In genomic region chr16:12225816-12226480, GRCh38 we compare ENCODE assay signal across 19 cellular contexts.
A peak's percentile ranks its signal among the peaks of the same experiment; 100 is the strongest.
DNase-seq lines count a peak whose midpoint lies in the region; ATAC-seq, FAIRE-seq and TF ChIP-seq lines count a peak whose summit lies in the region.
"Had no signal": no experiment of that assay in that cellular context is flagged by ENCODE, and none has a peak within 500 bp of the region (broad histone marks: within the 10 kb centered on the region; RNA-seq: fewer than 3 reads in every experiment).

No MANE protein-coding gene starts in this region.

- TF ChIP-seq EP300 in GM12878 (IDR thresholded peaks at IDR 0.05; ENCODE audit: borderline replicate concordance in 1 of 2, control insufficient read depth in 1 of 2, low read depth in 2 of 2, low read length in 2 of 2) = no peak

- TF ChIP-seq POLR2A in GM12878 (IDR thresholded peaks at IDR 0.05; ENCODE audit: low read depth, low read length) = no peak

- no peak for TF ChIP-seq RAD21 in GM12878 (IDR thresholded peaks at IDR 0.05; ENCODE audit: insufficient read depth, low read depth, low read length)

- BruUV-seq in GM12878 (replicated peaks; lab: Mats Ljungman, UMichigan) = TSS peak; percentile 4

- H3K27ac ChIP-seq in GM12878 (ENCODE audit: control insufficient read depth, insufficient read depth) = no peak overlapping the region
- H3K27ac ChIP-seq: epithelial cell of prostate, Peyer's patch, SJSA1, transverse colon had no signal

- H3K9ac ChIP-seq in GM12878 (ENCODE audit: control insufficient read depth, insufficient read depth, low read length) = no peak overlapping the region

- no peak overlapping the region for H2AFZ ChIP-seq in GM12878 (ENCODE audit: control insufficient read depth, low read depth, low read length)

- 88% methylated on average over 8 of the region's 8 CpGs for WGBS in GM12878 (ENCODE audit: insufficient coverage, insufficient replicate concordance, low lambda C conversion rate, missing lambda C conversion rate)

- H3K4me2 ChIP-seq in GM12878 (ENCODE audit: control insufficient read depth, insufficient read depth) = no peak overlapping the region

- no peaks in the 10 kb centered on the region; a peak in 3 of 4 replicates for H3K36me3 ChIP-seq in GM12878 (ENCODE audit: control insufficient read depth in 2 of 2, insufficient read depth in 2 of 2, low read length in 1 of 2)
- H3K36me3 ChIP-seq: HAP-1, Peyer's patch, SJSA1, transverse colon had no signal

- FAIRE-seq in GM12878 (lab: Jason Lieb, UNC) = no peak

- POLR2A ChIA-PET in GM12878 (lab: Charles Lee) = no interaction called here

- RAD21 ChIA-PET in GM12878 (lab: Charles Lee; ENCODE audit: unreplicated experiment) = no interaction called here

- intact Hi-C loops in GM12878 (cut with micrococcal nuclease; ENCODE audit: unreplicated experiment) = no loop called here

- SMC1A ChIA-PET in GM12878 (lab: Charles Lee; ENCODE audit: uncharacterized antibody, unreplicated experiment) = no interaction called here

- H4K20me1 ChIP-seq in GM12878 (ENCODE audit: control insufficient read depth, insufficient read depth) = no peaks in the 10 kb centered on the region

- in situ Hi-C loops in GM12878 (cut with MboI) = no loop called here

- peak; percentile 82 for DNase-seq in DMS79 treated with DMSO at 0.1 percent for 48 hours (lab: John Stamatoyannopoulos, UW)
- DNase-seq in NCI-H1105 treated with DMSO at 0.1 percent for 48 hours (lab: John Stamatoyannopoulos, UW) = peak; percentile 80
- DNase-seq in GM12878 (ENCODE audit: low read depth, low spot score) = no peak
- DNase-seq in midbrain (lab: John Stamatoyannopoulos, UW) = peak; percentile 16
- no peak for DNase-seq in effector CD4-positive, alpha-beta T cell
- no peak for DNase-seq in T-helper 9 cell
- DNase-seq in activated CD4-positive, alpha-beta T cell treated with anti-CD3 and anti-CD28 coated beads for 48 hours = no peak
- DNase-seq in mesenteric fat pad (ENCODE audit: low spot score) = no peak
- DNase-seq: activated gamma-delta T cell treated with Interleukin-2 at 50 U/mL for 16 hours; CD4-positive, CD25-positive, alpha-beta regulatory T cell; central memory CD4-positive, alpha-beta T cell; left cardiac atrium; NCI-H1417; Peyer's patch; stimulated activated CD4-positive, alpha-beta T cell treated with anti-CD3 and anti-CD28 coated beads, Interleukin-2, amount 100 ng/mL, for 48 hours; transverse colon had no signal

- no peaks in the 10 kb centered on the region for H3K27me3 ChIP-seq in GM12878 (replicated peaks in 1 of 2; ENCODE audit: control insufficient read depth in 2 of 2, insufficient read depth in 2 of 2, low read length in 1 of 2)
- H3K27me3 ChIP-seq: Peyer's patch, SJSA1, transverse colon had no signal

- H3K4me3 ChIP-seq in GM12878 = no peak overlapping the region
- H3K4me3 ChIP-seq: HAP-1, Peyer's patch, SJSA1, transverse colon had no signal

- CTCF ChIA-PET in GM12878 (lab: Yijun Ruan, JAX) = interaction anchor here (0.6 kb wide), 1 partner anchor 181 kb away, joined by 3 read pairs; no protein-coding TSS in a partner anchor

- H3K4me1 ChIP-seq in GM12878 (ENCODE audit: control insufficient read depth, insufficient read depth, low read length) = no peaks in the 10 kb centered on the region; the same call in 1 of the 2 replicates

- no peak for TF ChIP-seq CTCF in GM12878 (IDR thresholded peaks at IDR 0.05 in 2 of 3, conservative IDR thresholded peaks at IDR 0.05 in 1 of 3; ENCODE audit: control insufficient read depth in 2 of 3, extremely low read depth in 1 of 3, insufficient read depth in 1 of 3, low read depth in 3 of 3, low read length in 3 of 3)

- no peak for ATAC-seq in GM12878
- ATAC-seq: left cardiac atrium had no signal

- no peaks in the 10 kb centered on the region for H3K9me3 ChIP-seq in GM12878 (replicated peaks; ENCODE audit: control insufficient read depth, insufficient read depth, low read length)
- H3K9me3 ChIP-seq: HAP-1, Peyer's patch, SJSA1, transverse colon had no signal

- H3K79me2 ChIP-seq in GM12878 (ENCODE audit: control insufficient read depth, insufficient read depth, low read length) = no peaks in the 10 kb centered on the region

TF ChIP-seq in GM12878, 131 proteins besides CTCF, POLR2A, EP300 and RAD21:
- TF ChIP-seq HDAC6 (IDR thresholded peaks at IDR 0.05; ENCODE audit: unreplicated experiment) (no peak), SMC3 (IDR thresholded peaks at IDR 0.05; ENCODE audit: borderline replicate concordance, low read length) (no peak), CBX3 (IDR thresholded peaks at IDR 0.05; ENCODE audit: borderline replicate concordance, low read depth) (no peak), CUX1 (IDR thresholded peaks at IDR 0.05; ENCODE audit: insufficient replicate concordance, low read depth, low read length) (no peak), MEF2B (IDR thresholded peaks at IDR 0.05; ENCODE audit: partially characterized antibody, poor library complexity, severe bottlenecking) (no peak), SMAD5 (IDR thresholded peaks at IDR 0.05; ENCODE audit: low read depth) (no peak), STAT3 (IDR thresholded peaks at IDR 0.05; ENCODE audit: low read depth, low read length) (no peak)
- TF ChIP-seq, protein P1, sequence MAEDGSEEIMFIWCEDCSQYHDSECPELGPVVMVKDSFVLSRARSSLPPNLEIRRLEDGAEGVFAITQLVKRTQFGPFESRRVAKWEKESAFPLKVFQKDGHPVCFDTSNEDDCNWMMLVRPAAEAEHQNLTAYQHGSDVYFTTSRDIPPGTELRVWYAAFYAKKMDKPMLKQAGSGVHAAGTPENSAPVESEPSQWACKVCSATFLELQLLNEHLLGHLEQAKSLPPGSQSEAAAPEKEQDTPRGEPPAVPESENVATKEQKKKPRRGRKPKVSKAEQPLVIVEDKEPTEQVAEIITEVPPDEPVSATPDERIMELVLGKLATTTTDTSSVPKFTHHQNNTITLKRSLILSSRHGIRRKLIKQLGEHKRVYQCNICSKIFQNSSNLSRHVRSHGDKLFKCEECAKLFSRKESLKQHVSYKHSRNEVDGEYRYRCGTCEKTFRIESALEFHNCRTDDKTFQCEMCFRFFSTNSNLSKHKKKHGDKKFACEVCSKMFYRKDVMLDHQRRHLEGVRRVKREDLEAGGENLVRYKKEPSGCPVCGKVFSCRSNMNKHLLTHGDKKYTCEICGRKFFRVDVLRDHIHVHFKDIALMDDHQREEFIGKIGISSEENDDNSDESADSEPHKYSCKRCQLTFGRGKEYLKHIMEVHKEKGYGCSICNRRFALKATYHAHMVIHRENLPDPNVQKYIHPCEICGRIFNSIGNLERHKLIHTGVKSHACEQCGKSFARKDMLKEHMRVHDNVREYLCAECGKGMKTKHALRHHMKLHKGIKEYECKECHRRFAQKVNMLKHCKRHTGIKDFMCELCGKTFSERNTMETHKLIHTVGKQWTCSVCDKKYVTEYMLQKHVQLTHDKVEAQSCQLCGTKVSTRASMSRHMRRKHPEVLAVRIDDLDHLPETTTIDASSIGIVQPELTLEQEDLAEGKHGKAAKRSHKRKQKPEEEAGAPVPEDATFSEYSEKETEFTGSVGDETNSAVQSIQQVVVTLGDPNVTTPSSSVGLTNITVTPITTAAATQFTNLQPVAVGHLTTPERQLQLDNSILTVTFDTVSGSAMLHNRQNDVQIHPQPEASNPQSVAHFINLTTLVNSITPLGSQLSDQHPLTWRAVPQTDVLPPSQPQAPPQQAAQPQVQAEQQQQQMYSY (CRISPR knock-in tag; IDR thresholded peaks at IDR 0.05) = no peak

Comparison
In these comparisons a context has a peak if more than half of its experiments do, and no peak if none do; other contexts are left out.
1. DNase-seq: peak in DMS79 treated with DMSO at 0.1 percent for 48 hours (single experiment), NCI-H1105 treated with DMSO at 0.1 percent for 48 hours (single experiment) and midbrain (single experiment); none in GM12878 (single experiment), effector CD4-positive, alpha-beta T cell (single experiment), T-helper 9 cell (single experiment), activated CD4-positive, alpha-beta T cell treated with anti-CD3 and anti-CD28 coated beads for 48 hours (single experiment) and mesenteric fat pad (single experiment).